13 cellular contexts compared by ENCODE assay signal in the genomic region with DNA sequence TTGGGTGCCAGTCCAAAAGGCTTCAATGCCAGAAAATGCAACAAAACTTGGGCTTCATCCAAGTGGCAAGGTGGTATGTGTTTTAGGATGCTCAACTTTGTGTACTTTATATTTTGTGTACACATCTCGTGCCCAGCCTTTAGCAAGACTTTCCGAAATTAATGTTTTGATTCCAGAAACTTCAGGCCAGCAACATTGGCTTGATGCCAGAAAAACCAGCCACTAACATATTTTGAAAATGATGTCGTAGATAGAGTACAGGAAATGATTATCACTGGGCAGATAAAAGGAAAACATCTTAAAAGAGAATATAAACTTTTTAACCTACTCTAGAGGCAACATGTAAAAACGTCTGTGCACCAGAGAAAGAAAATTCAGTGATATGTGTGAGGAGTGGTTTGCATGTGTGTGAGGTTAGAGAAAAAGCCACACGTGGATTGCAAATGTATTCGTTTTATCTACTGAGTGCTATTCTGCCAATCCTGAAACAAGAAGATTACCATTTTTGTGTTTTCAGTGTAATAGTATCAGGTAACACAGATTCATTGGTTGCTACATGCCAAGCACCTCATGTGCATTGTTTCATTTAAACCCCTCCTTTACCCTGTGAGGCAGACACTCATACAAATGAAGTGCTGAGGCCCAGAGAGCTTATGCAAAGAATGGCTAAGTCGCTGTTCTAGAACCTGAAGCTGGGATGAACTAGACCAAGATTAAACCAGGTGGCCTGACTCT.
A peak's percentile ranks its signal among the peaks of the same experiment; 100 is the strongest.
DNase-seq lines count a peak whose midpoint lies in the region; ATAC-seq lines count a peak whose summit lies in the region.
"Had no signal": no experiment of that assay in that cellular context is flagged by ENCODE, and none has a peak within 500 bp of the region (broad histone marks: within the 10 kb centered on the region; RNA-seq: fewer than 3 reads in every experiment).

No MANE protein-coding gene starts in this region.

- peak; percentile 41 for DNase-seq in AG08395 (ENCODE audit: low spot score)
- peak; percentile 38 for DNase-seq in M059J (ENCODE audit: low read depth)
- peak; percentile 26 for DNase-seq in amniotic stem cell (lab: John Stamatoyannopoulos, UW)
- peak; percentile 26 for DNase-seq in kidney glomerular epithelial cell (lab: John Stamatoyannopoulos, UW)
- no peak for DNase-seq in NCI-H446 treated with DMSO at 0.1 percent for 48 hours (lab: John Stamatoyannopoulos, UW)
- DNase-seq in activated T-cell treated with anti-CD3 and anti-CD28 coated beads, Interleukin-2, amount 50 U/mL, for 4 hours, result no peak
- no peak for DNase-seq in midbrain (lab: John Stamatoyannopoulos, UW)
- DNase-seq: esophagus squamous epithelium, NCI-H146 had no signal

- no peak overlapping the region for H3K4me3 Mint-ChIP-seq in activated T-cell treated with anti-CD3 and anti-CD28 coated beads, Interleukin-2, amount 50 U/mL, for 4 hours
- H3K4me3 Mint-ChIP-seq: activated naive CD4-positive, alpha-beta T cell treated with anti-CD3 and anti-CD28 coated beads, Interleukin-2, amount 50 U/mL, for 24 hours; memory B cell had no signal

- no peaks in the 10 kb centered on the region for H3K36me3 Mint-ChIP-seq in activated T-cell treated with anti-CD3 and anti-CD28 coated beads, Interleukin-2, amount 50 U/mL, for 4 hours (ENCODE audit: insufficient read depth)
- H3K36me3 Mint-ChIP-seq: activated naive CD4-positive, alpha-beta T cell treated with anti-CD3 and anti-CD28 coated beads, Interleukin-2, amount 50 U/mL, for 24 hours; memory B cell had no signal

- no peaks in the 10 kb centered on the region for H3K27me3 Mint-ChIP-seq in activated T-cell treated with anti-CD3 and anti-CD28 coated beads, Interleukin-2, amount 50 U/mL, for 4 hours (ENCODE audit: low read depth)

- ATAC-seq in GM18858 (IDR thresholded peaks at IDR 0.05; ENCODE audit: unreplicated experiment), result no peak
- no peak for ATAC-seq in activated T-cell treated with anti-CD3 and anti-CD28 coated beads, Interleukin-2, amount 50 U/mL, for 4 hours
- ATAC-seq: HCT116 had no signal

- H3K9me3 Mint-ChIP-seq in activated T-cell treated with anti-CD3 and anti-CD28 coated beads, Interleukin-2, amount 50 U/mL, for 4 hours, result no peaks in the 10 kb centered on the region
- H3K9me3 Mint-ChIP-seq: activated naive CD4-positive, alpha-beta T cell treated with anti-CD3 and anti-CD28 coated beads, Interleukin-2, amount 50 U/mL, for 24 hours; memory B cell had no signal

- H3K4me1 Mint-ChIP-seq in activated T-cell treated with anti-CD3 and anti-CD28 coated beads, Interleukin-2, amount 50 U/mL, for 4 hours (ENCODE audit: low read depth), result no peaks in the 10 kb centered on the region
- H3K4me1 Mint-ChIP-seq: activated naive CD4-positive, alpha-beta T cell treated with anti-CD3 and anti-CD28 coated beads, Interleukin-2, amount 50 U/mL, for 24 hours; memory B cell had no signal

Comparison
In these comparisons a context has a peak if more than half of its experiments do, and no peak if none do; other contexts are left out.
1. DNase-seq: peak in AG08395 (single experiment), M059J (single experiment), amniotic stem cell (single experiment) and kidney glomerular epithelial cell (single experiment); none in NCI-H446 treated with DMSO at 0.1 percent for 48 hours (single experiment), activated T-cell treated with anti-CD3 and anti-CD28 coated beads, Interleukin-2, amount 50 U/mL, for 4 hours (single experiment) and midbrain (single experiment).